Comparison of ENCODE assay signal across 7 cellular contexts in the genomic region with DNA sequence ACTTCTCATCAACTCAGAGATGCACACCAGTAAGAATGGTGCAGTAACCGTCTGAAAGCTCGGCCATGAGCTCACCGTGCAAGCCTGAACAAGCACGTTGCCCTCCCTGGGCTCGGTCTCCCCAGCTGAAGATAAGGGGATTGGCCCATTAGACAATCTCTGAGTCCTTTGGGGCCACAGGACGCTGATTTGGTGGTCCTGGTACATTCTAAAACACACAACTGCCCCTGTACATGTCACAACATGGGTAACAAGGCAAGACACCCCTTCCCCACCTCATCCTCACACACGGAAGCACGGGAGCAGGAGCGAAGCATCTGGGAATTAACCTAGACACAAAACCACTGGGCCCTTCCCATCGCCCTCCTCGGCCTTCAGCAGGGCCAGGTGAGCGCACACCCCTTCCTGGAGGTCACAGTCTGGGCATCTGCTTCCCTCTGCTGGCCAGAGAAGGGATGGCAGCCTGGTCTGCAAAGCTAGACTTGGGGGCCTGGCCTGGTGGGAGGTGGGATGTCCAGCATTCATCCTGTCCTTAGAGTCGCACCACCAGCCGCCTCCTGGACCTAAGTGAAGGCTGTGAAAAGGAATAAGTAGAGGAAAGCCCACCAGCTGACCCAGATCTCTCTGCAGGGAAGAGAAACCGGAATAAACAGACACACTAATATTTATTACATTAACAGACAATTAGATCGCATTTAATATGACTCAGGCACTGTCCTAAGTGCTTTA. TPM values are rescaled to one million over a fixed set of nuclear protein-coding genes. Genes with fewer than 3 reads are reported as not detected.
DNase-seq lines count a peak whose midpoint lies in the region; ATAC-seq, FAIRE-seq and TF ChIP-seq lines count a peak whose summit lies in the region.

No MANE protein-coding gene starts in this region.

- intact Hi-C loops in activated CD8-positive, alpha-beta T cell treated with anti-CD3 and anti-CD28 coated beads for 36 hours (cut with micrococcal nuclease) = loop anchor here (2.0 kb wide), 1 partner anchor 201 kb away; no protein-coding TSS in a partner anchor

- no peaks in the 10 kb centered on the region for H3K9me3 Mint-ChIP-seq in activated CD8-positive, alpha-beta T cell treated with anti-CD3 and anti-CD28 coated beads for 36 hours
- H3K9me3 Mint-ChIP-seq in stimulated activated memory B cell treated with anti-CD40 and anti-IgM and Interleukin-4, amounts not matched to agents 10 μg/mL and 1 μg/mL and 100 μg/mL, for 72 hours = no peaks in the 10 kb centered on the region

- FAIRE-seq in H1 (lab: Jason Lieb, UNC) = peak; percentile 57

- no peaks in the 10 kb centered on the region for H3K36me3 Mint-ChIP-seq in activated CD8-positive, alpha-beta T cell treated with anti-CD3 and anti-CD28 coated beads for 36 hours (ENCODE audit: low read depth)
- no peaks in the 10 kb centered on the region for H3K36me3 Mint-ChIP-seq in stimulated activated memory B cell treated with anti-CD40 and anti-IgM and Interleukin-4, amounts not matched to agents 10 μg/mL and 1 μg/mL and 100 μg/mL, for 72 hours

- H3K23me2 ChIP-seq in H1 (ENCODE audit: low read depth, low read length) = peaks cover 4% of the 10 kb centered on the region; the same call in 1 of the 2 replicates

- no peaks in the 10 kb centered on the region for H3K4me1 Mint-ChIP-seq in activated CD8-positive, alpha-beta T cell treated with anti-CD3 and anti-CD28 coated beads for 36 hours (ENCODE audit: low read depth)
- peaks cover 8% of the 10 kb centered on the region for H3K4me1 Mint-ChIP-seq in stimulated activated memory B cell treated with anti-CD40 and anti-IgM and Interleukin-4, amounts not matched to agents 10 μg/mL and 1 μg/mL and 100 μg/mL, for 72 hours

- 33% methylated on average over 16 of the region's 16 CpGs; no CpG with 5 or more reads in 1 of the 2 experiments for WGBS in H1 (ENCODE audit: extremely low coverage in 1 of 2, insufficient coverage in 1 of 2, insufficient read length in 1 of 2, insufficient replicate concordance in 2 of 2, low coverage in 1 of 2, low lambda C conversion rate in 2 of 2, missing lambda C conversion rate in 1 of 2), 2 experiments

- H3K27me3 Mint-ChIP-seq in activated CD8-positive, alpha-beta T cell treated with anti-CD3 and anti-CD28 coated beads for 36 hours = peaks cover 15% of the 10 kb centered on the region
- H3K27me3 Mint-ChIP-seq in stimulated activated memory B cell treated with anti-CD40 and anti-IgM and Interleukin-4, amounts not matched to agents 10 μg/mL and 1 μg/mL and 100 μg/mL, for 72 hours = peaks cover 61% of the 10 kb centered on the region

- POLR2A ChIA-PET in activated CD8-positive, alpha-beta T cell treated with anti-CD3 and anti-CD28 coated beads for 36 hours (lab: Charles Lee) = interaction anchor here (0.6 to 1.1 kb wide), 2 partner anchors 26 to 67 kb away, joined by 3 read pairs; no protein-coding TSS in a partner anchor
- POLR2A ChIA-PET in H1 (lab: Charles Lee; ENCODE audit: partially characterized antibody) = interaction anchor here (0.6 to 1.3 kb wide), 3 partner anchors 12 to 72 kb away, joined by 3 to 5 read pairs (median 3); partner anchors contain the start of genes CBX5 and HNRNPA1

- no peaks in the 10 kb centered on the region for H3K36me3 ChIP-seq in H1 (ENCODE audit: control insufficient read depth in 2 of 4, insufficient read depth in 4 of 4, low read length in 3 of 4)

- peak; percentile 74 for ATAC-seq in HG02798 (IDR thresholded peaks at IDR 0.05; ENCODE audit: poor library complexity, unreplicated experiment)
- ATAC-seq in activated CD8-positive, alpha-beta T cell treated with anti-CD3 and anti-CD28 coated beads for 36 hours = peak; percentile 96
- peak; percentile 82 for ATAC-seq in stimulated activated memory B cell treated with anti-CD40 and anti-IgM and Interleukin-4, amounts not matched to agents 10 μg/mL and 1 μg/mL and 100 μg/mL, for 72 hours

- H3K18ac ChIP-seq in H1 (ENCODE audit: extremely low read depth, low read length) = 0 out of 2 replicates have a peak overlapping the region, but pooled peaks have one; percentile 41

- no peak overlapping the region for H2AK5ac ChIP-seq in H1 (ENCODE audit: low read depth, low read length)

- H3K56ac ChIP-seq in H1 (replicated peaks; ENCODE audit: insufficient read length, low read depth, low read length) = no peak overlapping the region

- H3K27ac Mint-ChIP-seq in activated CD8-positive, alpha-beta T cell treated with anti-CD3 and anti-CD28 coated beads for 36 hours = no peak overlapping the region
- H3K27ac Mint-ChIP-seq in stimulated activated memory B cell treated with anti-CD40 and anti-IgM and Interleukin-4, amounts not matched to agents 10 μg/mL and 1 μg/mL and 100 μg/mL, for 72 hours = no peak overlapping the region

- 0 out of 2 replicates have a peak overlapping the region, but pooled peaks have one; percentile 11 for H2BK12ac ChIP-seq in H1 (ENCODE audit: low read depth, low read length)

- H3K23ac ChIP-seq in H1 (ENCODE audit: insufficient read length) = no peak overlapping the region

- no peak overlapping the region for H3K4me2 ChIP-seq in H1 (ENCODE audit: insufficient read depth in 1 of 2, low read depth in 2 of 2, low read length in 2 of 2)

- no peaks in the 10 kb centered on the region for H3K79me1 ChIP-seq in H1 (ENCODE audit: low read depth, low read length)

- peak overlapping the region; percentile 45; the same call in 1 of the 2 replicates for H2AFZ ChIP-seq in H1 (ENCODE audit: low read length)

- peak; percentile 95 to 98 for TF ChIP-seq RAD21 in H1 (IDR thresholded peaks at IDR 0.05 in 1 of 2, conservative IDR thresholded peaks at IDR 0.05 in 1 of 2; ENCODE audit: low read depth in 2 of 2, low read length in 2 of 2)

- H4K20me1 ChIP-seq in H1 (replicated peaks in 1 of 2; ENCODE audit: control insufficient read depth in 1 of 2, insufficient read depth in 2 of 2, low read length in 2 of 2) = peaks cover 3 to 9% of the 10 kb centered on the region in 2 experiments

- H3K4me3 ChIP-seq in H1 (ENCODE audit: extremely low read depth in 1 of 4, insufficient read depth in 2 of 4, low read depth in 3 of 4, low read length in 4 of 4) = no peak overlapping the region

- no peaks in the 10 kb centered on the region for H3K9me3 ChIP-seq in H1 (ENCODE audit: insufficient read depth in 2 of 2, low read depth in 1 of 2, low read length in 1 of 2)

- H2BK120ac ChIP-seq in H1 (replicated peaks; ENCODE audit: low read depth, low read length) = no peak overlapping the region

- H4K5ac ChIP-seq in H1 (ENCODE audit: insufficient read length, low read depth, low read length) = no peak overlapping the region

- H4K91ac ChIP-seq in H1 (replicated peaks; ENCODE audit: insufficient read length, low read length) = no peak overlapping the region

- TF ChIP-seq POLR2A in H1 (IDR thresholded peaks at IDR 0.05; ENCODE audit: control extremely low read depth in 1 of 2, low read depth in 2 of 2, low read length in 2 of 2) = no peak

- H2BK5ac ChIP-seq in H1 (ENCODE audit: low read depth, low read length) = no peak overlapping the region

- DNase-seq in NCI-H510A treated with DMSO at 0.1 percent for 48 hours (lab: John Stamatoyannopoulos, UW) (peak; percentile 72), H1 (ENCODE audit: low read depth in 1 of 2, low spot score in 2 of 2) (peak in 1 of 2 experiments; percentile 99), myocyte (ENCODE audit: low read depth) (peak; percentile 76)
- peak; percentile 90 for DNase-seq in activated CD8-positive, alpha-beta T cell treated with anti-CD3 and anti-CD28 coated beads for 36 hours

- no peak overlapping the region for H3K9ac ChIP-seq in H1 (replicated peaks in 1 of 4; ENCODE audit: extremely low read depth in 1 of 4, low read depth in 3 of 4, low read length in 3 of 4)

- TF ChIP-seq CTCF in GM12801 (IDR thresholded peaks at IDR 0.05; ENCODE audit: extremely low read depth, insufficient read length) = peak; percentile 56
- peak; percentile 92 for TF ChIP-seq CTCF in activated CD8-positive, alpha-beta T cell treated with anti-CD3 and anti-CD28 coated beads for 36 hours (IDR thresholded peaks at IDR 0.05)
- TF ChIP-seq CTCF in H1 (IDR thresholded peaks at IDR 0.05; ENCODE audit: control extremely low read depth in 1 of 3, insufficient read depth in 1 of 3, low read depth in 1 of 3, low read length in 3 of 3) = peak; percentile 98 to 99 (median 99)

- H4K8ac ChIP-seq in H1 (ENCODE audit: extremely low read depth, insufficient read depth, low read length) = peak overlapping the region; percentile 21; the same call in 1 of the 2 replicates

- H3K14ac ChIP-seq in H1 (ENCODE audit: insufficient read length) = no peak overlapping the region

- peaks cover 0 to 5% (median under 1%) of the 10 kb centered on the region in 4 experiments; a peak in 2 of 7 replicates for H3K4me1 ChIP-seq in H1 (replicated peaks in 1 of 4; ENCODE audit: control insufficient read depth in 3 of 4, insufficient read depth in 4 of 4, low read length in 3 of 4)

- no peak overlapping the region for H3K27ac ChIP-seq in H1 (ENCODE audit: low read depth, low read length)

- no peak for TF ChIP-seq EP300 in H1 (IDR thresholded peaks at IDR 0.05; ENCODE audit: borderline replicate concordance in 1 of 2, low read depth in 2 of 2, low read length in 2 of 2)

- H2BK20ac ChIP-seq in H1 (ENCODE audit: low read length) = no peak overlapping the region

- CTCF ChIA-PET in activated CD8-positive, alpha-beta T cell treated with anti-CD3 and anti-CD28 coated beads for 36 hours (lab: Charles Lee) = interaction anchor here (0.5 to 5.5 kb wide), 48 partner anchors 9 to 416 kb away, joined by 3 to 57 read pairs (median 5); partner anchors contain the start of genes HOXC10, HOXC4, HOXC5 and HOXC9
- CTCF ChIA-PET in H1 (lab: Charles Lee; ENCODE audit: partially characterized antibody) = interaction anchor here (0.6 to 7.9 kb wide), 63 partner anchors 8 to 1775 kb away, joined by 3 to 178 read pairs (median 4); partner anchors contain the start of genes HOXC10, HOXC4, HOXC5 and HOXC8

- H3K4ac ChIP-seq in H1 (replicated peaks; ENCODE audit: insufficient read length, low read depth, low read length) = no peak overlapping the region

- H2BK15ac ChIP-seq in H1 (ENCODE audit: low read length) = no peak overlapping the region

- H3K79me2 ChIP-seq in H1 (ENCODE audit: control insufficient read depth in 1 of 2, insufficient read depth in 2 of 2, low read length in 2 of 2) = no peaks in the 10 kb centered on the region

- peaks cover 8 to 46% (median 37%) of the 10 kb centered on the region in 4 experiments; a peak in 6 of 7 replicates for H3K27me3 ChIP-seq in H1 (replicated peaks in 1 of 4; ENCODE audit: control insufficient read depth in 3 of 4, extremely low read depth in 1 of 4, insufficient read depth in 3 of 4, low read length in 3 of 4)

- H3K4me3 Mint-ChIP-seq in activated CD8-positive, alpha-beta T cell treated with anti-CD3 and anti-CD28 coated beads for 36 hours = no peak overlapping the region
- no peak overlapping the region for H3K4me3 Mint-ChIP-seq in stimulated activated memory B cell treated with anti-CD40 and anti-IgM and Interleukin-4, amounts not matched to agents 10 μg/mL and 1 μg/mL and 100 μg/mL, for 72 hours

RNA-seq across cellular contexts. Expression of gene SMUG1, which starts 18.9 kb away (rescaled TPM):
- total RNA-seq in activated CD8-positive, alpha-beta T cell treated with anti-CD3 and anti-CD28 coated beads for 36 hours = 10 to 100 TPM; 20.1 to 23.9 TPM
- 15.8 and 18.6 TPM in 2 replicates for total RNA-seq in H1 (2021; fragmentation: NEBNext Ultra II Directional; extraction: Animal tissue kit (Norgen Biotek cat#: 25700))
- 35.0 and 35.7 TPM in 2 replicates for polyA plus RNA-seq in H1 (2011; rRNA removed)
- polyA plus RNA-seq in H1 (2011; cell fraction: cytosol; rRNA removed) = 31.1 TPM
- polyA plus RNA-seq in H1 (2011; cell fraction: nucleus; rRNA removed) = 35.6 TPM
- polyA plus RNA-seq in H1 (2012, experiment 1 of 2) = 21.2 to 26.6 TPM (median 23.8 TPM) in 4 replicates
- 26.7 TPM for polyA plus RNA-seq in H1 (2012, experiment 2 of 2)
- polyA plus RNA-seq in H1 (2013, experiment 1 of 2) = 16.0 TPM
- polyA plus RNA-seq in H1 (2013, experiment 2 of 2) = 14.1 TPM
- polyA minus RNA-seq in H1 (2011; rRNA and poly(A)+ RNA removed) = 19.1 and 19.4 TPM in 2 replicates
- 10.4 TPM for polyA minus RNA-seq in H1 (2011; cell fraction: cytosol; rRNA and poly(A)+ RNA removed)
- 22.1 TPM for polyA minus RNA-seq in H1 (2011; cell fraction: nucleus; rRNA and poly(A)+ RNA removed)
- 45.1 and 46.9 TPM in 2 replicates for total RNA-seq in myocyte
- polyA plus RNA-seq in myocyte (2012) = 40.9 TPM
